ENCODE assay signal across 25 cellular contexts in the genomic region with DNA sequence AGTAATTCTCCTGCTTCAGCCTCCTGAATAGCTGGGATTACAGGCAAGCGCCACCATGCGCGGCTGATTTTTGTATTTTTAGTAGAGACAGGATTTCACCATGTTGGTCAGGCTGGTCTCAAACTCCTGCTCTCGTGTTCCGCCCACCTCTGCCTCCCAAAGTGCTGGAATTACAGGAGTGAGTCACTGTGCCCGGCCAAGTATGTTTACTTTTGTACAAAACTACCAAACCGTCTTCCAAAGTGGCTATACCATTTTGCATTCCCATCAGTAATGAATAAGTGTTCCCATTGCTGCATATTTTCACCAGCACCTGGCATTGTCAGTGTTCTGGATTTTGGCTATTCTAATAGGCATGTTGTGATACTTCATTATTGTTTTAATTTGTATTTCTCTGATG. TPM values are rescaled to one million over a fixed set of nuclear protein-coding genes. Genes with fewer than 3 reads are reported as not detected.
A peak's percentile ranks its signal among the peaks of the same experiment; 100 is the strongest.
DNase-seq lines count a peak whose midpoint lies in the region; ATAC-seq and TF ChIP-seq lines count a peak whose summit lies in the region.
"Had no signal": no experiment of that assay in that cellular context is flagged by ENCODE, and none has a peak within 500 bp of the region (broad histone marks: within the 10 kb centered on the region; RNA-seq: fewer than 3 reads in every experiment).

No MANE protein-coding gene starts in this region.

- peaks cover 4% of the 10 kb centered on the region; the same call in 1 of the 2 replicates for H3K36me3 ChIP-seq in ACC112 (ENCODE audit: insufficient read depth, low read length)
- no peaks in the 10 kb centered on the region for H3K36me3 ChIP-seq in PC-3 (ENCODE audit: low read depth, low read length)

- no TSS peak for BruUV-seq in PC-3 (replicated peaks; lab: Mats Ljungman, UMichigan)

- H3K4me3 ChIP-seq in ACC112 (ENCODE audit: low read depth, low read length) (no peak overlapping the region), PC-3 (ENCODE audit: low read length) (no peak overlapping the region), fibroblast of mammary gland (ENCODE audit: control insufficient read depth, low read depth, low read length) (no peak overlapping the region)
- H3K4me3 ChIP-seq: GM12878, K562 had no signal

- H2AFZ ChIP-seq in ACC112 (ENCODE audit: low read length, unreplicated experiment) = no peak overlapping the region
- no peak overlapping the region for H2AFZ ChIP-seq in PC-3 (ENCODE audit: low read length)

- H3K4me1 ChIP-seq in ACC112 (ENCODE audit: control insufficient read depth, insufficient read depth, low read length, unreplicated experiment) (peaks cover 54% of the 10 kb centered on the region), PC-3 (ENCODE audit: insufficient read depth, low read length) (peaks cover 13% of the 10 kb centered on the region)

- TF ChIP-seq CTCF in PC-3 (conservative IDR thresholded peaks at IDR 0.05; ENCODE audit: low read depth, low read length) (no peak), fibroblast of mammary gland (conservative IDR thresholded peaks at IDR 0.05; ENCODE audit: control insufficient read depth, insufficient read depth, low read depth, low read length) (no peak)

- no peaks in the 10 kb centered on the region for H3K9me2 ChIP-seq in PC-3 (replicated peaks; ENCODE audit: low read length)

- intact Hi-C loops in PC-3 (cut with micrococcal nuclease) = loop anchor here (10.0 kb wide), 1 partner anchor 57 kb away; no protein-coding TSS in a partner anchor

- ATAC-seq in PC-3 = no peak
- ATAC-seq: GM12878, HepG2, K562, Panc1 had no signal

- no peaks in the 10 kb centered on the region for H3K9me3 ChIP-seq in PC-3 (ENCODE audit: low read length)

- POLR2A ChIA-PET in PC-3 (lab: Charles Lee; ENCODE audit: unreplicated experiment) = no interaction called here

- CTCF ChIA-PET in PC-3 (lab: Charles Lee) = no interaction called here

- no peaks in the 10 kb centered on the region for H3K79me2 ChIP-seq in ACC112 (ENCODE audit: control insufficient read depth, insufficient read depth, low read length, unreplicated experiment)
- no peaks in the 10 kb centered on the region for H3K79me2 ChIP-seq in PC-3 (ENCODE audit: low read length)

- H3K4me2 ChIP-seq in PC-3 (ENCODE audit: low read length) = no peak overlapping the region

- H3K27ac ChIP-seq in ACC112 (ENCODE audit: low read depth, low read length) (peak overlapping the region; percentile 97), PC-3 (ENCODE audit: low read length) (no peak overlapping the region)
- H3K27ac ChIP-seq: RWPE1 had no signal

- H3K27me3 ChIP-seq in ACC112 (ENCODE audit: insufficient read depth, low read length) (no peaks in the 10 kb centered on the region), PC-3 (ENCODE audit: low read length) (no peaks in the 10 kb centered on the region)

- H3F3A ChIP-seq in PC-3 (ENCODE audit: low read length, unreplicated experiment) = no peaks in the 10 kb centered on the region

- peak; percentile 55 for DNase-seq in H4 (ENCODE audit: low spot score)
- peak; percentile 50 for DNase-seq in PC-3
- DNase-seq in fibroblast of mammary gland (ENCODE audit: low read depth) = peak; percentile 30
- DNase-seq in SHP77 (lab: John Stamatoyannopoulos, UW) = no peak
- DNase-seq in activated CD4-positive, alpha-beta T cell treated with anti-CD3 and anti-CD28 coated beads for 1 hour = no peak
- DNase-seq in activated T-cell treated with anti-CD3 and anti-CD28 coated beads, Interleukin-2, amount 50 U/mL, for 48 hours = no peak
- no peak for DNase-seq in DMS153 (lab: John Stamatoyannopoulos, UW)
- DNase-seq: 8988T, GDM1, Kasumi-1, NCI-H1048, NCI-H1417, NCI-H1694, NCI-H2081, NCI-H2227 treated with DMSO at 0.1 percent for 48 hours, NCI-H69, SHP77 treated with DMSO at 0.1 percent for 48 hours had no signal

- H3K9ac ChIP-seq in PC-3 (ENCODE audit: low read length) = no peak overlapping the region

- no peaks in the 10 kb centered on the region for H4K20me1 ChIP-seq in PC-3 (ENCODE audit: low read length)

RNA-seq across cellular contexts. Expression of a gene that starts 8.4 kb away (rescaled TPM):
- not detected in 2 replicates for total RNA-seq in H4 (2014; rRNA removed; shearing (Covaris generic))
- 46.3 and 61.2 TPM in 2 replicates for total RNA-seq in PC-3 (2014; rRNA removed)
- total RNA-seq: GM12878, HepG2, HT1080, K562, NCI-H460 had no signal

RNA-seq across cellular contexts. Expression of a gene that starts 18.7 kb away (rescaled TPM):
- total RNA-seq in H4 (2014; rRNA removed; shearing (Covaris generic)) = not detected in 2 replicates
- not detected in 2 replicates for total RNA-seq in PC-3 (2014; rRNA removed)
- total RNA-seq: GM12878, HepG2, HT1080, K562, NCI-H460 had no signal

RNA-seq across cellular contexts. Expression of a gene that starts 27.9 kb away (rescaled TPM):
- not detected in 2 replicates for total RNA-seq in H4 (2014; rRNA removed; shearing (Covaris generic))
- not detected in 2 replicates for total RNA-seq in PC-3 (2014; rRNA removed)
- total RNA-seq: GM12878, HepG2, HT1080, K562, NCI-H460 had no signal

RNA-seq across cellular contexts. Expression of a gene that starts 49.5 kb away (rescaled TPM):
- not detected in 2 replicates for total RNA-seq in H4 (2014; rRNA removed; shearing (Covaris generic))
- total RNA-seq in PC-3 (2014; rRNA removed) = 7.7 and 8.5 TPM in 2 replicates
- total RNA-seq: GM12878, HepG2, HT1080, K562, NCI-H460 had no signal

RNA-seq across cellular contexts. Expression of a gene that starts 51.5 kb away (rescaled TPM):
- not detected in 2 replicates for total RNA-seq in H4 (2014; rRNA removed; shearing (Covaris generic))
- not detected in 2 replicates for total RNA-seq in PC-3 (2014; rRNA removed)
- total RNA-seq: GM12878, HepG2, HT1080, K562, NCI-H460 had no signal

Comparison
In these comparisons a context has a peak if more than half of its experiments do, and no peak if none do; other contexts are left out.
1. DNase-seq: peak in H4 (single experiment), PC-3 (single experiment) and fibroblast of mammary gland (single experiment); none in SHP77 (0 of 2), activated CD4-positive, alpha-beta T cell treated with anti-CD3 and anti-CD28 coated beads for 1 hour (single experiment), activated T-cell treated with anti-CD3 and anti-CD28 coated beads, Interleukin-2, amount 50 U/mL, for 48 hours (0 of 2) and DMS153 (single experiment).
2. RNA of a gene that starts 8.4 kb away (total RNA-seq): 46.3 to 61.2 TPM in PC-3; not detected in H4; every median in the first group is over 10 times any median in the second.